In the genomic region with DNA sequence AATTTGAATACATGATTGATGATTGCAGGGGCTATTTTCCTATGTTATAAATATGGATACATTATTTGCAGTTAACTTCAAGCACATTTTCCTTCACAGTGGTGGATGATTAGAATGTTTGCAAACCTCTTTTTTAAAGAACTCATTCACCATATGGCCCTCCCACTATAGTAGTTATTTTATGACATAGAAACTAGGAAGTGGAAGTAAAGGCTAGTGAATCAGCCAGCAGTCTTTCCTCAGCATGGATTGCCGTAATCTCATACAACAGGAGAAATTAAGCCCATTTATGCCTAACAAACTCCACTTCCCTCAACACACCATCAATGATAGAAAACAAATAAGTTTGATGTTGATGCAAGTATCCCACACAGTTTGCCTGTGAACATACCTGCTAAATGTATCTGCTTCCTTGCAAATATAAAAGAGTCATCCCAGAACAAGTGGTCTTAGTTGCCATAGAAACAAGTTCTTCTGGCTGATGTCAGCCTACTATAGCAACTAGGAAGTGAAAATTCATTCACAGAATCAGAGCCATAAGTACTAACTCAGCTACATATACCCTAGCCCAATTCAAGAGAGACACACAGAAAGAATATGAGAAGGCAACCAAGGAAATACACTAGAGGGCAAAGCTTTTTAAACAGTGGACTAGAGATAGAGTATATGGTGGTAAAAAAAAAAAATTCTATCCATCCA, we compare ENCODE assay signal across 26 cellular contexts.
DNase-seq lines count a peak whose midpoint lies in the region; ATAC-seq, FAIRE-seq and TF ChIP-seq lines count a peak whose summit lies in the region.
"Had no signal": no experiment of that assay in that cellular context is flagged by ENCODE, and none has a peak within 500 bp of the region (broad histone marks: within the 10 kb centered on the region; RNA-seq: fewer than 3 reads in every experiment).

No MANE protein-coding gene starts in this region.

- H3K9me3 ChIP-seq in GM12878 (replicated peaks; ENCODE audit: control insufficient read depth, insufficient read depth, low read length), result no peaks in the 10 kb centered on the region
- no peaks in the 10 kb centered on the region for H3K9me3 ChIP-seq in esophagus squamous epithelium
- H3K9me3 ChIP-seq: esophagus muscularis mucosa, thoracic aorta had no signal

- TF ChIP-seq RAD21 in GM12878 (IDR thresholded peaks at IDR 0.05; ENCODE audit: insufficient read depth, low read depth, low read length), result no peak

- no TSS peak for BruUV-seq in GM12878 (replicated peaks; lab: Mats Ljungman, UMichigan)

- CTCF ChIA-PET in GM12878 (lab: Yijun Ruan, JAX), result no interaction called here

- TF ChIP-seq CTCF in GM12878 (IDR thresholded peaks at IDR 0.05 in 2 of 3, conservative IDR thresholded peaks at IDR 0.05 in 1 of 3; ENCODE audit: control insufficient read depth in 2 of 3, extremely low read depth in 1 of 3, insufficient read depth in 1 of 3, low read depth in 3 of 3, low read length in 3 of 3) (no peak), esophagus squamous epithelium (IDR thresholded peaks at IDR 0.05) (no peak)

- no peak for TF ChIP-seq POLR2A in GM12878 (IDR thresholded peaks at IDR 0.05; ENCODE audit: low read depth, low read length)
- TF ChIP-seq POLR2A in esophagus squamous epithelium (IDR thresholded peaks at IDR 0.05), result no peak

- RAD21 ChIA-PET in GM12878 (lab: Charles Lee; ENCODE audit: unreplicated experiment), result no interaction called here

- no peak overlapping the region for H3K9ac ChIP-seq in GM12878 (ENCODE audit: control insufficient read depth, insufficient read depth, low read length)

- H3K36me3 ChIP-seq in GM12878 (ENCODE audit: control insufficient read depth in 2 of 2, insufficient read depth in 2 of 2, low read length in 1 of 2) (no peaks in the 10 kb centered on the region), esophagus squamous epithelium (no peaks in the 10 kb centered on the region)
- H3K36me3 ChIP-seq: esophagus muscularis mucosa, thoracic aorta had no signal

- no peaks in the 10 kb centered on the region for H3K79me2 ChIP-seq in GM12878 (ENCODE audit: control insufficient read depth, insufficient read depth, low read length)

- no peaks in the 10 kb centered on the region for H4K20me1 ChIP-seq in GM12878 (ENCODE audit: control insufficient read depth, insufficient read depth)

- H3K27me3 ChIP-seq in GM12878 (replicated peaks in 1 of 2; ENCODE audit: control insufficient read depth in 2 of 2, insufficient read depth in 2 of 2, low read length in 1 of 2) (no peaks in the 10 kb centered on the region), esophagus squamous epithelium (no peaks in the 10 kb centered on the region)
- H3K27me3 ChIP-seq: esophagus muscularis mucosa had no signal

- SMC1A ChIA-PET in GM12878 (lab: Charles Lee; ENCODE audit: uncharacterized antibody, unreplicated experiment), result no interaction called here

- DNase-seq in GM12878 (ENCODE audit: low read depth, low spot score), result no peak
- DNase-seq in esophagus squamous epithelium (lab: John Stamatoyannopoulos, UW), result no peak
- no peak for DNase-seq in activated T-cell treated with anti-CD3 and anti-CD28 coated beads, Interleukin-2, amount 50 U/mL, for 1 hour
- DNase-seq: activated CD4-positive, alpha-beta T cell treated with anti-CD3 and anti-CD28 coated beads for 4 hours; activated naive CD8-positive, alpha-beta T cell treated with anti-CD3 and anti-CD28 coated beads, Interleukin-2, amount 50 U/mL, for 24 hours; activated T-cell treated with anti-CD3 and anti-CD28 coated beads, Interleukin-2, amount 50 U/mL, for 48 hours; dermis blood vessel endothelial cell; foreskin melanocyte; IMR-90; kidney glomerular epithelial cell; natural killer cell; NCI-H1092 treated with DMSO at 0.1 percent for 48 hours; NCI-H187 treated with DMSO at 0.1 percent for 48 hours; NCI-H774; OCI-M1; stimulated activated naive CD4-positive, alpha-beta T cell treated with Interleukin-2 at 50 U/mL for 16 hours had no signal

- no peak overlapping the region for H2AFZ ChIP-seq in GM12878 (ENCODE audit: control insufficient read depth, low read depth, low read length)

- H3K4me3 ChIP-seq in GM12878 (no peak overlapping the region), esophagus squamous epithelium (no peak overlapping the region)
- H3K4me3 ChIP-seq: esophagus muscularis mucosa, lung, thoracic aorta had no signal

- intact Hi-C loops in GM12878 (cut with micrococcal nuclease; ENCODE audit: unreplicated experiment) (no loop called here), esophagus squamous epithelium (cut with DNase I) (no loop called here)

- ATAC-seq in GM18519 (IDR thresholded peaks at IDR 0.05; ENCODE audit: low FRiP score, unreplicated experiment) (peak; percentile 94), GM21576 (IDR thresholded peaks at IDR 0.05; ENCODE audit: unreplicated experiment) (peak; percentile 69), HG03520 (IDR thresholded peaks at IDR 0.05; ENCODE audit: unreplicated experiment) (peak; percentile 67), GM12878 (peak; percentile 77), GM19035 (IDR thresholded peaks at IDR 0.05; ENCODE audit: unreplicated experiment) (no peak)
- ATAC-seq: activated naive CD8-positive, alpha-beta T cell treated with anti-CD3 and anti-CD28 coated beads, Interleukin-2, amount 50 U/mL, for 24 hours; natural killer cell had no signal

- POLR2A ChIA-PET in GM12878 (lab: Charles Lee), result no interaction called here

- in situ Hi-C loops in GM12878 (cut with MboI), result no loop called here

- no peak for TF ChIP-seq EP300 in GM12878 (IDR thresholded peaks at IDR 0.05; ENCODE audit: borderline replicate concordance in 1 of 2, control insufficient read depth in 1 of 2, low read depth in 2 of 2, low read length in 2 of 2)

- WGBS in GM12878 (ENCODE audit: insufficient coverage, insufficient replicate concordance, low lambda C conversion rate, missing lambda C conversion rate), result 0% methylated on average over 1 of the region's 1 CpG
- WGBS in esophagus squamous epithelium, 2 donors, result 67 to 100% methylated on average over 1 of the region's 1 CpG

- H3K4me1 ChIP-seq in GM12878 (ENCODE audit: control insufficient read depth, insufficient read depth, low read length) (no peaks in the 10 kb centered on the region), esophagus squamous epithelium (no peaks in the 10 kb centered on the region)
- H3K4me1 ChIP-seq: esophagus muscularis mucosa had no signal

- no peak for FAIRE-seq in GM12878 (lab: Jason Lieb, UNC)
- FAIRE-seq: GM12892, H1, urothelium cell line had no signal

- no peak overlapping the region for H3K4me2 ChIP-seq in GM12878 (ENCODE audit: control insufficient read depth, insufficient read depth)

- no peak overlapping the region for H3K27ac ChIP-seq in GM12878 (ENCODE audit: control insufficient read depth, insufficient read depth)
- no peak overlapping the region for H3K27ac ChIP-seq in esophagus squamous epithelium
- H3K27ac ChIP-seq: esophagus muscularis mucosa, thoracic aorta had no signal

TF ChIP-seq in GM12878, 131 proteins besides CTCF, POLR2A, EP300 and RAD21:
- TF ChIP-seq JUNB (IDR thresholded peaks at IDR 0.05), result 0 out of 2 replicates have a peak, but pooled peaks have one; percentile 18
- no peak for TF ChIP-seq BHLHE40 (IDR thresholded peaks at IDR 0.05; ENCODE audit: borderline replicate concordance in 1 of 2, low read depth in 2 of 2, low read length in 1 of 2)
- TF ChIP-seq BMI1 (IDR thresholded peaks at IDR 0.05; ENCODE audit: borderline replicate concordance), result peak; percentile 40; the same call in 1 of the 2 replicates
